ENCODE assay signal across 26 cellular contexts in the genomic region with DNA sequence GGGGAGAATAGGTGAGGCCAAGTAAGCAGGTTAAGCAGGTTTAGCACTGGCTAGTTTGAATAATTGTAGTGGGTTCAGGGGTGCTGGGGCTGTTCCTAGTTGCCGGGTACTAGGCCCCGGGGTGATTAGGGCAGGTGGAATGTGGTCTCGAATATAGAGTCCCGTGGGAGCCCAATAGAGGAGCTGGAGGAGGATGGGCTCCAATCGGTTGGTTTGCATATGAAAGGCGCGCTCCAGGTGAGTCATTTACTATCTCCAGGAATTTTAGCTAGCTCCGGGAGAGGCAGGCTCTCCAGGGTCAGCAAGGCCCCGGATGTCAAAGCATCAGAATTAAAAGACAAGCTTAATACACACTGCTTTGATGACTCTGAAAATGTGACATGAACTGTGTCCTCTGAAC.
DNase-seq lines count a peak whose midpoint lies in the region; ATAC-seq and TF ChIP-seq lines count a peak whose summit lies in the region.
"Had no signal": no experiment of that assay in that cellular context is flagged by ENCODE, and none has a peak within 500 bp of the region (broad histone marks: within the 10 kb centered on the region; RNA-seq: fewer than 3 reads in every experiment).

No MANE protein-coding gene starts in this region.

- H3K27ac ChIP-seq in endodermal cell (ENCODE audit: low read depth, low read length) (no peak overlapping the region), mesendoderm (ENCODE audit: low read depth, low read length) (no peak overlapping the region)
- H3K27ac ChIP-seq: SJCRH30 had no signal

- H3K23ac ChIP-seq in mesendoderm (ENCODE audit: low read length): no peak overlapping the region

- H2BK15ac ChIP-seq in mesendoderm (replicated peaks; ENCODE audit: low read depth): no peak overlapping the region

- no peaks in the 10 kb centered on the region for H3K79me1 ChIP-seq in mesendoderm (ENCODE audit: low read length)

- H3K4me3 ChIP-seq in H7 (ENCODE audit: insufficient read depth, low read depth, low read length): no peak overlapping the region
- H3K4me3 ChIP-seq in endodermal cell (ENCODE audit: low read length): no peak overlapping the region
- H3K4me3 ChIP-seq in mesendoderm (ENCODE audit: low read length): no peak overlapping the region
- H3K4me3 ChIP-seq: K562, SJCRH30 had no signal

- no peak for TF ChIP-seq CTCF in endodermal cell (conservative IDR thresholded peaks at IDR 0.05)

- H2AK5ac ChIP-seq in mesendoderm (ENCODE audit: low read length): no peak overlapping the region

- no peaks in the 10 kb centered on the region for H3K36me3 ChIP-seq in H7 (replicated peaks; ENCODE audit: control insufficient read depth, insufficient read depth, low read length)
- no peaks in the 10 kb centered on the region for H3K36me3 ChIP-seq in endodermal cell (ENCODE audit: control insufficient read depth, insufficient read depth, low read length)
- H3K36me3 ChIP-seq in mesendoderm (ENCODE audit: control insufficient read depth, insufficient read depth, low read length): no peaks in the 10 kb centered on the region
- H3K36me3 ChIP-seq: SJCRH30 had no signal

- no peak for ATAC-seq in HG03460 (IDR thresholded peaks at IDR 0.05; ENCODE audit: unreplicated experiment)
- ATAC-seq in activated CD8-positive, alpha-beta T cell treated with anti-CD3 and anti-CD28 coated beads, Interleukin-2, amount 10 ng/mL, durations not matched to agents 7 days and 5 days: no peak
- ATAC-seq: K562, PC-3, Right ventricle myocardium inferior, SK-N-SH treated with all-trans-retinoic acid at 6 μM for 48 hours had no signal

- H3K4me2 ChIP-seq in mesendoderm (ENCODE audit: low read length): no peak overlapping the region

- CTCF ChIA-PET in activated CD8-positive, alpha-beta T cell treated with anti-CD3 and anti-CD28 coated beads, Interleukin-2, amount 10 ng/mL, durations not matched to agents 7 days and 5 days (lab: Charles Lee): no interaction called here

- H3K27me3 ChIP-seq in H7 (ENCODE audit: control insufficient read depth, insufficient read depth, low read length) (peaks cover 65% of the 10 kb centered on the region), endodermal cell (ENCODE audit: control insufficient read depth, insufficient read depth, low read length, poor library complexity, severe bottlenecking) (peaks cover 29% of the 10 kb centered on the region), mesendoderm (ENCODE audit: insufficient read depth, low read length, poor library complexity) (peaks cover 7% of the 10 kb centered on the region)
- H3K27me3 ChIP-seq: SJCRH30 had no signal

- no peak overlapping the region for H4K5ac ChIP-seq in mesendoderm (ENCODE audit: low read length)

- no peak overlapping the region for H2BK120ac ChIP-seq in mesendoderm (ENCODE audit: low read depth, low read length)

- H3K9me3 Mint-ChIP-seq in endodermal cell: no peaks in the 10 kb centered on the region
- H3K9me3 Mint-ChIP-seq in activated CD8-positive, alpha-beta T cell treated with anti-CD3 and anti-CD28 coated beads, Interleukin-2, amount 10 ng/mL, durations not matched to agents 7 days and 5 days (ENCODE audit: insufficient read depth): no peaks in the 10 kb centered on the region
- H3K9me3 Mint-ChIP-seq in activated naive CD8-positive, alpha-beta T cell treated with anti-CD3 and anti-CD28 coated beads for 36 hours: no peaks in the 10 kb centered on the region

- H3K4me1 Mint-ChIP-seq in endodermal cell: peaks cover 17% of the 10 kb centered on the region
- H3K4me1 Mint-ChIP-seq in activated CD8-positive, alpha-beta T cell treated with anti-CD3 and anti-CD28 coated beads, Interleukin-2, amount 10 ng/mL, durations not matched to agents 7 days and 5 days (ENCODE audit: low read depth): no peaks in the 10 kb centered on the region
- H3K4me1 Mint-ChIP-seq in activated naive CD8-positive, alpha-beta T cell treated with anti-CD3 and anti-CD28 coated beads for 36 hours: no peaks in the 10 kb centered on the region
- H3K4me1 Mint-ChIP-seq: CD4-positive, alpha-beta memory T cell had no signal

- no peak overlapping the region for H4K8ac ChIP-seq in mesendoderm (ENCODE audit: low read depth, low read length)

- H3K4ac ChIP-seq in mesendoderm (ENCODE audit: low read depth, low read length): no peak overlapping the region

- peaks cover 12% of the 10 kb centered on the region for H3K4me1 ChIP-seq in endodermal cell (ENCODE audit: control insufficient read depth, insufficient read depth, low read length)
- H3K4me1 ChIP-seq in mesendoderm (ENCODE audit: control insufficient read depth, low read depth, low read length): peaks cover 11% of the 10 kb centered on the region
- H3K4me1 ChIP-seq: SJCRH30 had no signal

- 48 to 51% methylated on average over 4 to 9 of the region's 9 CpGs for WGBS in endodermal cell (ENCODE audit: insufficient coverage in 1 of 2, insufficient read length in 1 of 2), 2 experiments
- no CpG with 5 or more reads among the region's 9 CpGs for WGBS in mesendoderm (ENCODE audit: extremely low coverage, insufficient coverage, low lambda C conversion rate)

- H3K27me3 Mint-ChIP-seq in endodermal cell (ENCODE audit: insufficient read depth): peaks cover 71% of the 10 kb centered on the region
- no peaks in the 10 kb centered on the region for H3K27me3 Mint-ChIP-seq in activated CD8-positive, alpha-beta T cell treated with anti-CD3 and anti-CD28 coated beads, Interleukin-2, amount 10 ng/mL, durations not matched to agents 7 days and 5 days (ENCODE audit: low read depth)
- H3K27me3 Mint-ChIP-seq in activated naive CD8-positive, alpha-beta T cell treated with anti-CD3 and anti-CD28 coated beads for 36 hours: no peaks in the 10 kb centered on the region
- H3K27me3 Mint-ChIP-seq: CD4-positive, alpha-beta memory T cell had no signal

- H3K36me3 Mint-ChIP-seq in endodermal cell (ENCODE audit: low read depth): no peaks in the 10 kb centered on the region
- H3K36me3 Mint-ChIP-seq in activated CD8-positive, alpha-beta T cell treated with anti-CD3 and anti-CD28 coated beads, Interleukin-2, amount 10 ng/mL, durations not matched to agents 7 days and 5 days (ENCODE audit: low read depth): no peaks in the 10 kb centered on the region
- no peaks in the 10 kb centered on the region for H3K36me3 Mint-ChIP-seq in activated naive CD8-positive, alpha-beta T cell treated with anti-CD3 and anti-CD28 coated beads for 36 hours

- POLR2A ChIA-PET in activated CD8-positive, alpha-beta T cell treated with anti-CD3 and anti-CD28 coated beads, Interleukin-2, amount 10 ng/mL, durations not matched to agents 7 days and 5 days (lab: Charles Lee): no interaction called here

- H3K9me3 ChIP-seq in endodermal cell (ENCODE audit: control insufficient read depth, low read length): no peaks in the 10 kb centered on the region
- H3K9me3 ChIP-seq: SJCRH30 had no signal

- no peaks in the 10 kb centered on the region for H3K79me2 ChIP-seq in mesendoderm (ENCODE audit: control insufficient read depth, insufficient read depth, low read length)

- no peak overlapping the region for H3K4me3 Mint-ChIP-seq in endodermal cell
- no peak overlapping the region for H3K4me3 Mint-ChIP-seq in activated CD8-positive, alpha-beta T cell treated with anti-CD3 and anti-CD28 coated beads, Interleukin-2, amount 10 ng/mL, durations not matched to agents 7 days and 5 days
- no peak overlapping the region for H3K4me3 Mint-ChIP-seq in activated naive CD8-positive, alpha-beta T cell treated with anti-CD3 and anti-CD28 coated beads for 36 hours
- H3K4me3 Mint-ChIP-seq: CD4-positive, alpha-beta memory T cell had no signal

- no peak overlapping the region for H3K56ac ChIP-seq in mesendoderm (ENCODE audit: low read length)

- DNase-seq in H7 (peak; percentile 74), endodermal cell (peak; percentile 90), iPS DF 19.7 (ENCODE audit: low read depth, low spot score) (peak; percentile 75), mesendoderm (peak; percentile 89)
- no peak for DNase-seq in activated CD8-positive, alpha-beta T cell treated with anti-CD3 and anti-CD28 coated beads, Interleukin-2, amount 10 ng/mL, durations not matched to agents 7 days and 5 days
- no peak for DNase-seq in activated naive CD8-positive, alpha-beta T cell treated with anti-CD3 and anti-CD28 coated beads for 36 hours
- DNase-seq: AML-193; C1 segment of cervical spinal cord; CD4-positive, alpha-beta memory T cell; COR-L47; DMS53; GDM1; Kasumi-1; NCI-H1092 treated with DMSO at 0.1 percent for 48 hours; NCI-H1436; NCI-H187 treated with DMSO at 0.1 percent for 48 hours; NCI-H2171 treated with DMSO at 0.1 percent for 48 hours; NCI-H345; NCI-H524 treated with DMSO at 0.1 percent for 48 hours; NCI-H774; PC-3; SJCRH30 had no signal

- H3K9ac ChIP-seq in endodermal cell (ENCODE audit: extremely low read depth, low read length, poor library complexity, severe bottlenecking) (no peak overlapping the region), mesendoderm (ENCODE audit: low read length) (no peak overlapping the region)

- no peak overlapping the region for H2BK5ac ChIP-seq in mesendoderm (ENCODE audit: low read length)

- no peak overlapping the region for H3K18ac ChIP-seq in mesendoderm (ENCODE audit: low read length)

- H3K27ac Mint-ChIP-seq in endodermal cell: no peak overlapping the region
- no peak overlapping the region for H3K27ac Mint-ChIP-seq in activated CD8-positive, alpha-beta T cell treated with anti-CD3 and anti-CD28 coated beads, Interleukin-2, amount 10 ng/mL, durations not matched to agents 7 days and 5 days
- no peak overlapping the region for H3K27ac Mint-ChIP-seq in activated naive CD8-positive, alpha-beta T cell treated with anti-CD3 and anti-CD28 coated beads for 36 hours
- H3K27ac Mint-ChIP-seq: CD4-positive, alpha-beta memory T cell had no signal

Comparison
In these comparisons a context has a peak if more than half of its experiments do, and no peak if none do; other contexts are left out.
1. DNase-seq: peak in H7 (single experiment), endodermal cell (single experiment), iPS DF 19.7 (single experiment) and mesendoderm (single experiment); none in activated CD8-positive, alpha-beta T cell treated with anti-CD3 and anti-CD28 coated beads, Interleukin-2, amount 10 ng/mL, durations not matched to agents 7 days and 5 days (single experiment) and activated naive CD8-positive, alpha-beta T cell treated with anti-CD3 and anti-CD28 coated beads for 36 hours (single experiment).